8 cellular contexts compared by ENCODE assay signal in genomic region chr10:121928528-121928884, GRCh38. TPM values are rescaled to one million over a fixed set of nuclear protein-coding genes. Genes with fewer than 3 reads are reported as not detected.
A peak's percentile ranks its signal among the peaks of the same experiment; 100 is the strongest.
DNase-seq lines count a peak whose midpoint lies in the region; ATAC-seq and TF ChIP-seq lines count a peak whose summit lies in the region.

No MANE protein-coding gene starts in this region.

- no peaks in the 10 kb centered on the region for H3K27me3 ChIP-seq in MG63
- no peaks in the 10 kb centered on the region for H3K27me3 ChIP-seq in lung (ENCODE audit: control insufficient read depth, insufficient read depth)

- H3K27ac Mint-ChIP-seq in type B pancreatic cell, result peak overlapping the region; percentile 84

- H3K4me3 Mint-ChIP-seq in type B pancreatic cell, result peak overlapping the region; percentile 93

- H3K9ac ChIP-seq in ES-I3 (ENCODE audit: low read depth, low read length), result peak overlapping the region; percentile 99

- H3K4me1 Mint-ChIP-seq in type B pancreatic cell (ENCODE audit: unreplicated experiment), result peaks cover 22% of the 10 kb centered on the region

- H3K4me1 ChIP-seq in ES-I3 (ENCODE audit: insufficient read depth, low read length), result no peaks in the 10 kb centered on the region
- no peaks in the 10 kb centered on the region for H3K4me1 ChIP-seq in lung (ENCODE audit: control insufficient read depth in 2 of 2, insufficient read depth in 2 of 2, low read length in 2 of 2)

- no peaks in the 10 kb centered on the region for H3K27me3 Mint-ChIP-seq in type B pancreatic cell

- H3K4me3 ChIP-seq in MG63 (peak overlapping the region; percentile 96), lung (peak overlapping the region; percentile 95)

- H3K27ac ChIP-seq in lung (ENCODE audit: low read depth in 1 of 2, low read length in 1 of 2), result peak overlapping the region; percentile 98 to 99

- H3K9me3 ChIP-seq in ES-I3 (ENCODE audit: control insufficient read depth, insufficient read depth, low read length), result no peaks in the 10 kb centered on the region
- H3K9me3 ChIP-seq in MG63, result no peaks in the 10 kb centered on the region
- H3K9me3 ChIP-seq in lung (ENCODE audit: control insufficient read depth in 2 of 2, insufficient read depth in 1 of 2, low read length in 1 of 2), result no peaks in the 10 kb centered on the region

- no peaks in the 10 kb centered on the region for H3K9me3 Mint-ChIP-seq in type B pancreatic cell

- H3K36me3 Mint-ChIP-seq in type B pancreatic cell, result peaks cover 12% of the 10 kb centered on the region

- TF ChIP-seq CTCF in lung (IDR thresholded peaks at IDR 0.05; ENCODE audit: control extremely low read depth, extremely low read depth), result no peak
- no peak for TF ChIP-seq CTCF in type B pancreatic cell (conservative IDR thresholded peaks at IDR 0.05)

- WGBS in lung, 2 donors, result 0 to 1% methylated on average over 20 of the region's 20 CpGs

- H3K36me3 ChIP-seq in ES-I3 (ENCODE audit: insufficient read depth, low read length) (no peaks in the 10 kb centered on the region), MG63 (peaks cover 6% of the 10 kb centered on the region; the same call in 1 of the 2 replicates), lung (ENCODE audit: control insufficient read depth in 2 of 2, insufficient read depth in 2 of 2, low read length in 2 of 2) (no peaks in the 10 kb centered on the region)

- DNase-seq in MG63, result no peak
- peak; percentile 51 for DNase-seq in cerebellar cortex (ENCODE audit: low spot score)
- DNase-seq in lung (ENCODE audit: low spot score), result no peak
- no peak for DNase-seq in type B pancreatic cell (ENCODE audit: extremely low spot score, unreplicated experiment)
- no peak for DNase-seq in NCI-H2196 treated with DMSO at 0.1 percent for 48 hours (lab: John Stamatoyannopoulos, UW; ENCODE audit: unreplicated experiment)
- DNase-seq in NCI-H510A (lab: John Stamatoyannopoulos, UW), result no peak

- peak; percentile 11 for ATAC-seq in GM21526 (IDR thresholded peaks at IDR 0.05; ENCODE audit: low FRiP score, unreplicated experiment)
- no peak for ATAC-seq in lung (ENCODE audit: insufficient read depth, low FRiP score)

RNA-seq across cellular contexts. Expression of gene ATE1, which starts 0.7 kb away (rescaled TPM):
- 21.5 and 24.7 TPM in 2 replicates for total RNA-seq in MG63 (2014; rRNA removed; shearing (Covaris generic); ENCODE audit: low replicate concordance)
- total RNA-seq in lung, result 10 to 100 TPM; 18.8 to 47.8 TPM
- 1 to 10 TPM; 4.2 to 7.6 TPM for polyA plus RNA-seq in lung
- 23.5 and 35.4 TPM in 2 replicates for total RNA-seq in type B pancreatic cell (ENCODE audit: low replicate concordance)

RNA-seq across cellular contexts. Expression of gene NSMCE4A, which starts 46.5 kb away (rescaled TPM):
- total RNA-seq in MG63 (2014; rRNA removed; shearing (Covaris generic); ENCODE audit: low replicate concordance), result 65.7 and 85.6 TPM in 2 replicates
- total RNA-seq in lung, result 10 to 100 TPM; 47.5 to 83.4 TPM
- 10 to 100 TPM; 28.4 to 88.7 TPM for polyA plus RNA-seq in lung
- 45.1 and 52.9 TPM in 2 replicates for total RNA-seq in type B pancreatic cell (ENCODE audit: low replicate concordance)
